1 cellular context compared by ENCODE assay signal in the genomic region with DNA sequence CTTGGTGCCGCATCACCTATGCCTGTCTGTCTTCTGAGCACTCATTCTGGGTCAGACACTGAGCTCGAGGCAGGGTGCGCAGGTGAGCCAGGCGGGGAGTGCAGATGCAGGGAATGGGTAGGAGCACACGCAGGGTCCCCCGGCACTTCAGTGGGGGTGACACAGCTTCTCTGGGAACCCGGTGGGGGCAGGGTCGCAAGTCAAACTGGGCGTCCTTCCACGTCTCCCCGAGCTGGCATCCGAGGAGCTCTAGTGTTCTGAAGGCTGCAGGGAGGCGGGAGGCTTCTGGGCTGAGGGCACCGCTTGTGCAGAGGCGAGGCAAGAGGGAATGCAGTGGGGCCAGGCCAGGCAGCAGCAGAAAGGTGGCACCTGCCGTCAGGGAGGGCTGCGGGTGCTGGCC.
TF ChIP-seq lines count a peak whose summit lies in the region.

No MANE protein-coding gene starts in this region.

TF ChIP-seq in GM23338, 12 proteins besides CTCF, POLR2A, EP300 and RAD21 (continued from another document):
- TF ChIP-seq, protein P1, sequence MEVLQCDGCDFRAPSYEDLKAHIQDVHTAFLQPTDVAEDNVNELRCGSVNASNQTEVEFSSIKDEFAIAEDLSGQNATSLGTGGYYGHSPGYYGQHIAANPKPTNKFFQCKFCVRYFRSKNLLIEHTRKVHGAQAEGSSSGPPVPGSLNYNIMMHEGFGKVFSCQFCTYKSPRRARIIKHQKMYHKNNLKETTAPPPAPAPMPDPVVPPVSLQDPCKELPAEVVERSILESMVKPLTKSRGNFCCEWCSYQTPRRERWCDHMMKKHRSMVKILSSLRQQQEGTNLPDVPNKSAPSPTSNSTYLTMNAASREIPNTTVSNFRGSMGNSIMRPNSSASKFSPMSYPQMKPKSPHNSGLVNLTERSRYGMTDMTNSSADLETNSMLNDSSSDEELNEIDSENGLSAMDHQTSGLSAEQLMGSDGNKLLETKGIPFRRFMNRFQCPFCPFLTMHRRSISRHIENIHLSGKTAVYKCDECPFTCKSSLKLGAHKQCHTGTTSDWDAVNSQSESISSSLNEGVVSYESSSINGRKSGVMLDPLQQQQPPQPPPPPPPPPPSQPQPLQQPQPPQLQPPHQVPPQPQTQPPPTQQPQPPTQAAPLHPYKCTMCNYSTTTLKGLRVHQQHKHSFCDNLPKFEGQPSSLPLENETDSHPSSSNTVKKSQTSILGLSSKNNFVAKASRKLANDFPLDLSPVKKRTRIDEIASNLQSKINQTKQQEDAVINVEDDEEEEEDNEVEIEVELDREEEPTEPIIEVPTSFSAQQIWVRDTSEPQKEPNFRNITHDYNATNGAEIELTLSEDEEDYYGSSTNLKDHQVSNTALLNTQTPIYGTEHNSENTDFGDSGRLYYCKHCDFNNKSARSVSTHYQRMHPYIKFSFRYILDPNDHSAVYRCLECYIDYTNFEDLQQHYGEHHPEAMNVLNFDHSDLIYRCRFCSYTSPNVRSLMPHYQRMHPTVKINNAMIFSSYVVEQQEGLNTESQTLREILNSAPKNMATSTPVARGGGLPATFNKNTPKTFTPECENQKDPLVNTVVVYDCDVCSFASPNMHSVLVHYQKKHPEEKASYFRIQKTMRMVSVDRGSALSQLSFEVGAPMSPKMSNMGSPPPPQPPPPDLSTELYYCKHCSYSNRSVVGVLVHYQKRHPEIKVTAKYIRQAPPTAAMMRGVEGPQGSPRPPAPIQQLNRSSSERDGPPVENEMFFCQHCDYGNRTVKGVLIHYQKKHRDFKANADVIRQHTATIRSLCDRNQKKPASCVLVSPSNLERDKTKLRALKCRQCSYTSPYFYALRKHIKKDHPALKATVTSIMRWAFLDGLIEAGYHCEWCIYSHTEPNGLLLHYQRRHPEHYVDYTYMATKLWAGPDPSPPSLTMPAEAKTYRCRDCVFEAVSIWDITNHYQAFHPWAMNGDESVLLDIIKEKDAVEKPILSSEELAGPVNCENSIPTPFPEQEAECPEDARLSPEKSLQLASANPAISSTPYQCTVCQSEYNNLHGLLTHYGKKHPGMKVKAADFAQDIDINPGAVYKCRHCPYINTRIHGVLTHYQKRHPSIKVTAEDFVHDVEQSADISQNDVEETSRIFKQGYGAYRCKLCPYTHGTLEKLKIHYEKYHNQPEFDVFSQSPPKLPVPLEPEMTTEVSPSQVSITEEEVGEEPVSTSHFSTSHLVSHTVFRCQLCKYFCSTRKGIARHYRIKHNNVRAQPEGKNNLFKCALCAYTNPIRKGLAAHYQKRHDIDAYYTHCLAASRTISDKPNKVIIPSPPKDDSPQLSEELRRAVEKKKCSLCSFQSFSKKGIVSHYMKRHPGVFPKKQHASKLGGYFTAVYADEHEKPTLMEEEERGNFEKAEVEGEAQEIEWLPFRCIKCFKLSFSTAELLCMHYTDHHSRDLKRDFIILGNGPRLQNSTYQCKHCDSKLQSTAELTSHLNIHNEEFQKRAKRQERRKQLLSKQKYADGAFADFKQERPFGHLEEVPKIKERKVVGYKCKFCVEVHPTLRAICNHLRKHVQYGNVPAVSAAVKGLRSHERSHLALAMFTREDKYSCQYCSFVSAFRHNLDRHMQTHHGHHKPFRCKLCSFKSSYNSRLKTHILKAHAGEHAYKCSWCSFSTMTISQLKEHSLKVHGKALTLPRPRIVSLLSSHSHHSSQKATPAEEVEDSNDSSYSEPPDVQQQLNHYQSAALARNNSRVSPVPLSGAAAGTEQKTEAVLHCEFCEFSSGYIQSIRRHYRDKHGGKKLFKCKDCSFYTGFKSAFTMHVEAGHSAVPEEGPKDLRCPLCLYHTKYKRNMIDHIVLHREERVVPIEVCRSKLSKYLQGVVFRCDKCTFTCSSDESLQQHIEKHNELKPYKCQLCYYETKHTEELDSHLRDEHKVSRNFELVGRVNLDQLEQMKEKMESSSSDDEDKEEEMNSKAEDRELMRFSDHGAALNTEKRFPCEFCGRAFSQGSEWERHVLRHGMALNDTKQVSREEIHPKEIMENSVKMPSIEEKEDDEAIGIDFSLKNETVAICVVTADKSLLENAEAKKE (CRISPR knock-in tag; IDR thresholded peaks at IDR 0.05) = no peak
- no peak for TF ChIP-seq ZNF114 (CRISPR knock-in tag; IDR thresholded peaks at IDR 0.05)
- no peak for TF ChIP-seq POLR2AphosphoS5 (IDR thresholded peaks at IDR 0.05; ENCODE audit: low read depth)
- TF ChIP-seq STAT1 (IDR thresholded peaks at IDR 0.05; ENCODE audit: unreplicated experiment) = no peak
- TF ChIP-seq, protein P2, sequence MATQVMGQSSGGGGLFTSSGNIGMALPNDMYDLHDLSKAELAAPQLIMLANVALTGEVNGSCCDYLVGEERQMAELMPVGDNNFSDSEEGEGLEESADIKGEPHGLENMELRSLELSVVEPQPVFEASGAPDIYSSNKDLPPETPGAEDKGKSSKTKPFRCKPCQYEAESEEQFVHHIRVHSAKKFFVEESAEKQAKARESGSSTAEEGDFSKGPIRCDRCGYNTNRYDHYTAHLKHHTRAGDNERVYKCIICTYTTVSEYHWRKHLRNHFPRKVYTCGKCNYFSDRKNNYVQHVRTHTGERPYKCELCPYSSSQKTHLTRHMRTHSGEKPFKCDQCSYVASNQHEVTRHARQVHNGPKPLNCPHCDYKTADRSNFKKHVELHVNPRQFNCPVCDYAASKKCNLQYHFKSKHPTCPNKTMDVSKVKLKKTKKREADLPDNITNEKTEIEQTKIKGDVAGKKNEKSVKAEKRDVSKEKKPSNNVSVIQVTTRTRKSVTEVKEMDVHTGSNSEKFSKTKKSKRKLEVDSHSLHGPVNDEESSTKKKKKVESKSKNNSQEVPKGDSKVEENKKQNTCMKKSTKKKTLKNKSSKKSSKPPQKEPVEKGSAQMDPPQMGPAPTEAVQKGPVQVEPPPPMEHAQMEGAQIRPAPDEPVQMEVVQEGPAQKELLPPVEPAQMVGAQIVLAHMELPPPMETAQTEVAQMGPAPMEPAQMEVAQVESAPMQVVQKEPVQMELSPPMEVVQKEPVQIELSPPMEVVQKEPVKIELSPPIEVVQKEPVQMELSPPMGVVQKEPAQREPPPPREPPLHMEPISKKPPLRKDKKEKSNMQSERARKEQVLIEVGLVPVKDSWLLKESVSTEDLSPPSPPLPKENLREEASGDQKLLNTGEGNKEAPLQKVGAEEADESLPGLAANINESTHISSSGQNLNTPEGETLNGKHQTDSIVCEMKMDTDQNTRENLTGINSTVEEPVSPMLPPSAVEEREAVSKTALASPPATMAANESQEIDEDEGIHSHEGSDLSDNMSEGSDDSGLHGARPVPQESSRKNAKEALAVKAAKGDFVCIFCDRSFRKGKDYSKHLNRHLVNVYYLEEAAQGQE (IDR thresholded peaks at IDR 0.05; ENCODE audit: unreplicated experiment) = no peak
- no peak for TF ChIP-seq CREB1 (CRISPR knock-in tag; IDR thresholded peaks at IDR 0.05; ENCODE audit: low read depth)
- TF ChIP-seq NANOG (IDR thresholded peaks at IDR 0.05; ENCODE audit: borderline replicate concordance) = no peak
- TF ChIP-seq, protein P3, sequence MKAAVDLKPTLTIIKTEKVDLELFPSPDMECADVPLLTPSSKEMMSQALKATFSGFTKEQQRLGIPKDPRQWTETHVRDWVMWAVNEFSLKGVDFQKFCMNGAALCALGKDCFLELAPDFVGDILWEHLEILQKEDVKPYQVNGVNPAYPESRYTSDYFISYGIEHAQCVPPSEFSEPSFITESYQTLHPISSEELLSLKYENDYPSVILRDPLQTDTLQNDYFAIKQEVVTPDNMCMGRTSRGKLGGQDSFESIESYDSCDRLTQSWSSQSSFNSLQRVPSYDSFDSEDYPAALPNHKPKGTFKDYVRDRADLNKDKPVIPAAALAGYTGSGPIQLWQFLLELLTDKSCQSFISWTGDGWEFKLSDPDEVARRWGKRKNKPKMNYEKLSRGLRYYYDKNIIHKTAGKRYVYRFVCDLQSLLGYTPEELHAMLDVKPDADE (IDR thresholded peaks at IDR 0.05) = no peak
- no peak for TF ChIP-seq EZH2phosphoT487 (IDR thresholded peaks at IDR 0.05; ENCODE audit: unreplicated experiment)
TF ChIP-seq in GM23338: peak in this region for 0.
